ENCODE assay signal across 1 cellular context in genomic region chr14:73695997-73696396, GRCh38.
TF ChIP-seq lines count a peak whose summit lies in the region.

No MANE protein-coding gene starts in this region.

TF ChIP-seq in IMR-90, 13 proteins besides CTCF, POLR2A, EP300 and RAD21 (continued from another document):
- TF ChIP-seq CEBPB (IDR thresholded peaks at IDR 0.05; ENCODE audit: low read depth, low read length) (no peak), MXI1 (IDR thresholded peaks at IDR 0.05; ENCODE audit: borderline replicate concordance, low read depth, low read length) (no peak), RCOR1 (IDR thresholded peaks at IDR 0.05; ENCODE audit: insufficient replicate concordance, low read length) (no peak), SMC3 (IDR thresholded peaks at IDR 0.05; ENCODE audit: low read depth, low read length) (no peak), FOS (IDR thresholded peaks at IDR 0.05; ENCODE audit: low read depth, low read length) (no peak), RFX5 (IDR thresholded peaks at IDR 0.05; ENCODE audit: low read depth, low read length) (no peak), BHLHE40 (IDR thresholded peaks at IDR 0.05; ENCODE audit: low read depth, low read length) (no peak), MAFK (IDR thresholded peaks at IDR 0.05; ENCODE audit: low read depth, low read length) (no peak)
- TF ChIP-seq, protein P1, sequence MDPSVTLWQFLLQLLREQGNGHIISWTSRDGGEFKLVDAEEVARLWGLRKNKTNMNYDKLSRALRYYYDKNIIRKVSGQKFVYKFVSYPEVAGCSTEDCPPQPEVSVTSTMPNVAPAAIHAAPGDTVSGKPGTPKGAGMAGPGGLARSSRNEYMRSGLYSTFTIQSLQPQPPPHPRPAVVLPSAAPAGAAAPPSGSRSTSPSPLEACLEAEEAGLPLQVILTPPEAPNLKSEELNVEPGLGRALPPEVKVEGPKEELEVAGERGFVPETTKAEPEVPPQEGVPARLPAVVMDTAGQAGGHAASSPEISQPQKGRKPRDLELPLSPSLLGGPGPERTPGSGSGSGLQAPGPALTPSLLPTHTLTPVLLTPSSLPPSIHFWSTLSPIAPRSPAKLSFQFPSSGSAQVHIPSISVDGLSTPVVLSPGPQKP (IDR thresholded peaks at IDR 0.05; ENCODE audit: borderline replicate concordance, low read depth, low read length), result no peak
- TF ChIP-seq, protein P2, sequence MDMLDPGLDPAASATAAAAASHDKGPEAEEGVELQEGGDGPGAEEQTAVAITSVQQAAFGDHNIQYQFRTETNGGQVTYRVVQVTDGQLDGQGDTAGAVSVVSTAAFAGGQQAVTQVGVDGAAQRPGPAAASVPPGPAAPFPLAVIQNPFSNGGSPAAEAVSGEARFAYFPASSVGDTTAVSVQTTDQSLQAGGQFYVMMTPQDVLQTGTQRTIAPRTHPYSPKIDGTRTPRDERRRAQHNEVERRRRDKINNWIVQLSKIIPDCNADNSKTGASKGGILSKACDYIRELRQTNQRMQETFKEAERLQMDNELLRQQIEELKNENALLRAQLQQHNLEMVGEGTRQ (IDR thresholded peaks at IDR 0.05; ENCODE audit: low read depth, low read length), result no peak
